Comparison of ENCODE assay signal across 27 cellular contexts in the genomic region with DNA sequence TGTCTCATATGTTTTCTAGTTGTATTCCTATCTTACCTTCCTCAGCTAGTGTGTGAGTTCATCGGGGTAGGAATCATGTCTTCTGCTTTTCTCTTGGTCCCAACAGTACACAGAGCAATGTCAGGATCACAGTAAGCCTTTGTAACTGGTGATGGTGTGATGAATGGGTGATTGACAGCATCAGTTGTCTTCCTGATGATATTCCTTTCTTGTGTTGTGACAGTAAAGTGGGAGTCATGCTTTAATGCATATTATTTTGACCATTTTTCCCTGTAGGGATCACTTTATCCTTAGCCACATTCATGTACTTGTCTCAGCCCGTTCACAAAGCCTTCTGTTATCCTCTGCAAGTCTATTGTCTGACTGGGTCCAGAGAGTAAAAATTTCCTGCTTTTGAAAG.
DNase-seq lines count a peak whose midpoint lies in the region; ATAC-seq, FAIRE-seq and TF ChIP-seq lines count a peak whose summit lies in the region.
"Had no signal": no experiment of that assay in that cellular context is flagged by ENCODE, and none has a peak within 500 bp of the region (broad histone marks: within the 10 kb centered on the region; RNA-seq: fewer than 3 reads in every experiment).

No MANE protein-coding gene starts in this region.

- no peak overlapping the region for H3K9ac ChIP-seq in endodermal cell (ENCODE audit: extremely low read depth, low read length, poor library complexity, severe bottlenecking)
- H3K9ac ChIP-seq: BLaER1 treated with 17β-estradiol and CSF1 and Interleukin-3, amounts not matched to agents 10 nM and 100 nM had no signal

- peaks cover 3% of the 10 kb centered on the region for H3K36me3 Mint-ChIP-seq in endodermal cell (ENCODE audit: low read depth)
- peaks cover 5% of the 10 kb centered on the region for H3K36me3 Mint-ChIP-seq in natural killer cell treated with Interleukin-12 subunit alpha and Interleukin-12 subunit beta and Interleukin-15 and Interleukin-18, amount 100 ng/mL, for 72 hours

- ATAC-seq in natural killer cell treated with Interleukin-12 subunit alpha and Interleukin-12 subunit beta and Interleukin-15 and Interleukin-18, amount 100 ng/mL, for 72 hours, result no peak
- ATAC-seq in GM18873 (IDR thresholded peaks at IDR 0.05; ENCODE audit: low FRiP score, unreplicated experiment), result no peak

- H3K9me3 Mint-ChIP-seq in endodermal cell, result no peaks in the 10 kb centered on the region
- no peaks in the 10 kb centered on the region for H3K9me3 Mint-ChIP-seq in natural killer cell treated with Interleukin-12 subunit alpha and Interleukin-12 subunit beta and Interleukin-15 and Interleukin-18, amount 100 ng/mL, for 72 hours
- H3K9me3 Mint-ChIP-seq: CD8-positive, alpha-beta memory T cell; HFFc6 had no signal

- no peak overlapping the region for H3K27ac Mint-ChIP-seq in endodermal cell
- peak overlapping the region; percentile 16 to 24 for H3K27ac Mint-ChIP-seq in natural killer cell treated with Interleukin-12 subunit alpha and Interleukin-12 subunit beta and Interleukin-15 and Interleukin-18, amount 100 ng/mL, for 72 hours
- H3K27ac Mint-ChIP-seq: HFFc6 had no signal

- H3K27ac ChIP-seq in endodermal cell (ENCODE audit: low read depth, low read length) (peak overlapping the region; percentile 36), esophagus muscularis mucosa (replicated peaks in 1 of 4) (no peak overlapping the region)
- H3K27ac ChIP-seq: BLaER1 treated with 17β-estradiol and CSF1 and Interleukin-3, amounts not matched to agents 10 nM and 100 nM; HL-60; Peyer's patch; SK-N-MC had no signal

- H3K9me3 ChIP-seq in endodermal cell (ENCODE audit: control insufficient read depth, low read length) (no peaks in the 10 kb centered on the region), esophagus muscularis mucosa (no peaks in the 10 kb centered on the region)
- H3K9me3 ChIP-seq: BLaER1 treated with 17β-estradiol and CSF1 and Interleukin-3, amounts not matched to agents 10 nM and 100 nM; Peyer's patch had no signal

- peaks cover 11% of the 10 kb centered on the region for H3K36me3 ChIP-seq in endodermal cell (ENCODE audit: control insufficient read depth, insufficient read depth, low read length)
- H3K36me3 ChIP-seq in esophagus muscularis mucosa, result peaks cover 0 to 36% (median 21%) of the 10 kb centered on the region in 4 donors

- intact Hi-C loops in esophagus muscularis mucosa (cut with DNase I), result no loop called here

- TF ChIP-seq POLR2A in GM12892 (IDR thresholded peaks at IDR 0.05; ENCODE audit: low read depth, low read length) (no peak), esophagus muscularis mucosa (IDR thresholded peaks at IDR 0.05; ENCODE audit: low read depth) (no peak)

- no peak overlapping the region for H3K4me3 ChIP-seq in endodermal cell (ENCODE audit: low read length)
- H3K4me3 ChIP-seq in esophagus muscularis mucosa, result no peak overlapping the region
- H3K4me3 ChIP-seq: BLaER1 treated with 17β-estradiol and CSF1 and Interleukin-3, amounts not matched to agents 10 nM and 100 nM; Peyer's patch; SK-N-MC had no signal

- no peak overlapping the region for H3K4me3 Mint-ChIP-seq in endodermal cell
- no peak overlapping the region for H3K4me3 Mint-ChIP-seq in natural killer cell treated with Interleukin-12 subunit alpha and Interleukin-12 subunit beta and Interleukin-15 and Interleukin-18, amount 100 ng/mL, for 72 hours
- H3K4me3 Mint-ChIP-seq: CD8-positive, alpha-beta memory T cell; HFFc6 had no signal

- DNase-seq in GM12892 (ENCODE audit: insufficient read length) (no peak), NCI-H2227 (lab: John Stamatoyannopoulos, UW; ENCODE audit: unreplicated experiment) (peak; percentile 38), endodermal cell (no peak), esophagus muscularis mucosa (ENCODE audit: extremely low spot score) (no peak), NCI-H345 (lab: John Stamatoyannopoulos, UW) (no peak), SK-N-DZ (ENCODE audit: low spot score) (no peak)
- no peak for DNase-seq in natural killer cell treated with Interleukin-12 subunit alpha and Interleukin-12 subunit beta and Interleukin-15 and Interleukin-18, amount 100 ng/mL, for 72 hours (ENCODE audit: low spot score)
- DNase-seq: CD8-positive, alpha-beta memory T cell; DMS53; EL; H7; HFFc6; IMR-90; Karpas-422; MM.1S; NCI-H1092; NCI-H1436 treated with DMSO at 0.1 percent for 48 hours; NCI-H2029; NCI-H2171 treated with DMSO at 0.1 percent for 48 hours; NCI-H510A; NCI-H748 treated with DMSO at 0.1 percent for 48 hours; NK-92 treated with Interleukin-12 subunit alpha and Interleukin-12 subunit beta, amount 100 ng/mL, for 24 hours; Peyer's patch had no signal

- no peaks in the 10 kb centered on the region for H3K27me3 Mint-ChIP-seq in endodermal cell (ENCODE audit: insufficient read depth)
- H3K27me3 Mint-ChIP-seq in natural killer cell treated with Interleukin-12 subunit alpha and Interleukin-12 subunit beta and Interleukin-15 and Interleukin-18, amount 100 ng/mL, for 72 hours, result no peaks in the 10 kb centered on the region
- H3K27me3 Mint-ChIP-seq: CD8-positive, alpha-beta memory T cell had no signal

- FAIRE-seq in GM12892 (lab: Jason Lieb, UNC), result peak; percentile 5

- TF ChIP-seq CTCF in endodermal cell (conservative IDR thresholded peaks at IDR 0.05), result no peak
- no peak for TF ChIP-seq CTCF in esophagus muscularis mucosa (IDR thresholded peaks at IDR 0.05)

- no peak for TF ChIP-seq EP300 in esophagus muscularis mucosa (IDR thresholded peaks at IDR 0.05)

- H3K4me1 Mint-ChIP-seq in endodermal cell, result peaks cover 4% of the 10 kb centered on the region
- H3K4me1 Mint-ChIP-seq in natural killer cell treated with Interleukin-12 subunit alpha and Interleukin-12 subunit beta and Interleukin-15 and Interleukin-18, amount 100 ng/mL, for 72 hours (ENCODE audit: low read depth in 2 of 2), result peaks cover 0 to 6% of the 10 kb centered on the region in 2 donors

- WGBS in endodermal cell (ENCODE audit: insufficient coverage in 1 of 2, insufficient read length in 1 of 2), 2 experiments, result 94% methylated on average over 2 of the region's 2 CpGs; no CpG with 5 or more reads in 1 of the 2 experiments
- WGBS in esophagus muscularis mucosa, result 94% methylated on average over 2 of the region's 2 CpGs

- H3K4me1 ChIP-seq in endodermal cell (ENCODE audit: control insufficient read depth, insufficient read depth, low read length), result no peaks in the 10 kb centered on the region
- H3K4me1 ChIP-seq in esophagus muscularis mucosa, result no peaks in the 10 kb centered on the region
- H3K4me1 ChIP-seq: BLaER1 treated with 17β-estradiol and CSF1 and Interleukin-3, amounts not matched to agents 10 nM and 100 nM; Peyer's patch had no signal

- H3K27me3 ChIP-seq in endodermal cell (ENCODE audit: control insufficient read depth, insufficient read depth, low read length, poor library complexity, severe bottlenecking) (no peaks in the 10 kb centered on the region), esophagus muscularis mucosa (no peaks in the 10 kb centered on the region)
- H3K27me3 ChIP-seq: BLaER1 treated with 17β-estradiol and CSF1 and Interleukin-3, amounts not matched to agents 10 nM and 100 nM; Peyer's patch had no signal
